ENCODE assay signal across 1 cellular context in genomic region chr2:230865766-230866703, GRCh38.
TF ChIP-seq lines count a peak whose summit lies in the region.

No MANE protein-coding gene starts in this region.

TF ChIP-seq in GM23338, 12 proteins besides CTCF, POLR2A, EP300 and RAD21 (continued from another document):
- TF ChIP-seq ZNF462 (CRISPR knock-in tag; IDR thresholded peaks at IDR 0.05) (no peak), EZH2 (IDR thresholded peaks at IDR 0.05; ENCODE audit: low read depth, unreplicated experiment) (no peak), POLR2AphosphoS5 (IDR thresholded peaks at IDR 0.05; ENCODE audit: low read depth) (no peak; the same call in 1 of the 2 replicates)
